Comparison of ENCODE assay signal across 27 cellular contexts in genomic region chr2:113075600-113075999, GRCh38. TPM values are rescaled to one million over a fixed set of nuclear protein-coding genes. Genes with fewer than 3 reads are reported as not detected.
A peak's percentile ranks its signal among the peaks of the same experiment; 100 is the strongest.
DNase-seq lines count a peak whose midpoint lies in the region; ATAC-seq and TF ChIP-seq lines count a peak whose summit lies in the region.
"Had no signal": no experiment of that assay in that cellular context is flagged by ENCODE, and none has a peak within 500 bp of the region (broad histone marks: within the 10 kb centered on the region; RNA-seq: fewer than 3 reads in every experiment).

No MANE protein-coding gene starts in this region.

- H3K9me3 Mint-ChIP-seq in activated CD8-positive, alpha-beta T cell treated with anti-CD3 and anti-CD28 coated beads, Interleukin-2, amount 10 ng/mL, durations not matched to agents 7 days and 5 days (ENCODE audit: insufficient read depth) = no peaks in the 10 kb centered on the region
- no peaks in the 10 kb centered on the region for H3K9me3 Mint-ChIP-seq in activated CD8-positive, alpha-beta T cell treated with anti-CD3 and anti-CD28 coated beads for 36 hours
- no peaks in the 10 kb centered on the region for H3K9me3 Mint-ChIP-seq in activated naive CD8-positive, alpha-beta T cell treated with anti-CD3 and anti-CD28 coated beads, Interleukin-2, amount 10 ng/mL, durations not matched to agents 7 days and 5 days
- H3K9me3 Mint-ChIP-seq in activated naive CD8-positive, alpha-beta T cell treated with anti-CD3 and anti-CD28 coated beads for 36 hours = no peaks in the 10 kb centered on the region
- H3K9me3 Mint-ChIP-seq: CD4-positive, alpha-beta T cell; CD8-positive, alpha-beta memory T cell had no signal

- POLR2A ChIA-PET in activated CD8-positive, alpha-beta T cell treated with anti-CD3 and anti-CD28 coated beads, Interleukin-2, amount 10 ng/mL, durations not matched to agents 7 days and 5 days (lab: Charles Lee) = interaction anchor here (1.3 kb wide), 1 partner anchor 99 kb away, joined by 3 read pairs; the partner anchor contains the start of gene PSD4
- POLR2A ChIA-PET in activated CD8-positive, alpha-beta T cell treated with anti-CD3 and anti-CD28 coated beads for 36 hours (lab: Charles Lee) = interaction anchor here (1.3 kb wide), 2 partner anchors 108 to 128 kb away, joined by 3 read pairs; no protein-coding TSS in a partner anchor
- POLR2A ChIA-PET in activated naive CD8-positive, alpha-beta T cell treated with anti-CD3 and anti-CD28 coated beads, Interleukin-2, amount 10 ng/mL, durations not matched to agents 7 days and 5 days (lab: Charles Lee) = interaction anchor here (1.1 to 1.4 kb wide), 2 partner anchors 23 to 80 kb away, joined by 3 to 4 read pairs; no protein-coding TSS in a partner anchor
- POLR2A ChIA-PET in RWPE1 (lab: Yijun Ruan, JAX; ENCODE audit: low non-redundant PET) = no interaction called here

- peaks cover 30% of the 10 kb centered on the region for H3K4me1 Mint-ChIP-seq in activated CD8-positive, alpha-beta T cell treated with anti-CD3 and anti-CD28 coated beads, Interleukin-2, amount 10 ng/mL, durations not matched to agents 7 days and 5 days (ENCODE audit: low read depth)
- peaks cover 10% of the 10 kb centered on the region for H3K4me1 Mint-ChIP-seq in activated CD8-positive, alpha-beta T cell treated with anti-CD3 and anti-CD28 coated beads for 36 hours (ENCODE audit: low read depth)
- H3K4me1 Mint-ChIP-seq in activated naive CD8-positive, alpha-beta T cell treated with anti-CD3 and anti-CD28 coated beads, Interleukin-2, amount 10 ng/mL, durations not matched to agents 7 days and 5 days = peaks cover 21% of the 10 kb centered on the region
- H3K4me1 Mint-ChIP-seq in activated naive CD8-positive, alpha-beta T cell treated with anti-CD3 and anti-CD28 coated beads for 36 hours = peaks cover 8% of the 10 kb centered on the region
- H3K4me1 Mint-ChIP-seq: B cell had no signal

- no peak for ATAC-seq in activated CD8-positive, alpha-beta T cell treated with anti-CD3 and anti-CD28 coated beads, Interleukin-2, amount 10 ng/mL, durations not matched to agents 7 days and 5 days
- no peak for ATAC-seq in activated CD8-positive, alpha-beta T cell treated with anti-CD3 and anti-CD28 coated beads for 36 hours
- no peak for ATAC-seq in activated naive CD8-positive, alpha-beta T cell treated with anti-CD3 and anti-CD28 coated beads, Interleukin-2, amount 10 ng/mL, durations not matched to agents 7 days and 5 days (ENCODE audit: low read depth)
- ATAC-seq in left colon = peak; percentile 65
- ATAC-seq: A549, GM12878 had no signal

- no peak overlapping the region for H3K27ac ChIP-seq in RWPE1
- H3K27ac ChIP-seq: 22Rv1; A549; BLaER1 treated with 17β-estradiol and CSF1 and Interleukin-3, amounts not matched to agents 10 nM and 100 nM; C4-2B had no signal

- no peaks in the 10 kb centered on the region for H3K27me3 Mint-ChIP-seq in activated CD8-positive, alpha-beta T cell treated with anti-CD3 and anti-CD28 coated beads, Interleukin-2, amount 10 ng/mL, durations not matched to agents 7 days and 5 days (ENCODE audit: low read depth)
- H3K27me3 Mint-ChIP-seq in activated CD8-positive, alpha-beta T cell treated with anti-CD3 and anti-CD28 coated beads for 36 hours = no peaks in the 10 kb centered on the region
- peaks cover 2% of the 10 kb centered on the region for H3K27me3 Mint-ChIP-seq in activated naive CD8-positive, alpha-beta T cell treated with anti-CD3 and anti-CD28 coated beads, Interleukin-2, amount 10 ng/mL, durations not matched to agents 7 days and 5 days
- H3K27me3 Mint-ChIP-seq in activated naive CD8-positive, alpha-beta T cell treated with anti-CD3 and anti-CD28 coated beads for 36 hours = no peaks in the 10 kb centered on the region
- H3K27me3 Mint-ChIP-seq: CD4-positive, alpha-beta T cell had no signal

- CTCF ChIA-PET in activated CD8-positive, alpha-beta T cell treated with anti-CD3 and anti-CD28 coated beads, Interleukin-2, amount 10 ng/mL, durations not matched to agents 7 days and 5 days (lab: Charles Lee) = interaction anchor here (0.9 to 12.0 kb wide), 14 partner anchors 9 to 315 kb away, joined by 3 to 215 read pairs (median 5); no protein-coding TSS in a partner anchor
- CTCF ChIA-PET in activated CD8-positive, alpha-beta T cell treated with anti-CD3 and anti-CD28 coated beads for 36 hours (lab: Charles Lee) = interaction anchor here (0.8 to 12.3 kb wide), 6 partner anchors 9 to 59 kb away, joined by 3 to 190 read pairs (median 4); no protein-coding TSS in a partner anchor
- CTCF ChIA-PET in RWPE1 (lab: Yijun Ruan, JAX) = no interaction called here

- TF ChIP-seq CTCF in activated CD8-positive, alpha-beta T cell treated with anti-CD3 and anti-CD28 coated beads for 36 hours (IDR thresholded peaks at IDR 0.05) = no peak
- no peak for TF ChIP-seq CTCF in RWPE1 (conservative IDR thresholded peaks at IDR 0.05; ENCODE audit: low read depth)

- no peak overlapping the region for H3K4me3 Mint-ChIP-seq in activated CD8-positive, alpha-beta T cell treated with anti-CD3 and anti-CD28 coated beads, Interleukin-2, amount 10 ng/mL, durations not matched to agents 7 days and 5 days
- H3K4me3 Mint-ChIP-seq in activated CD8-positive, alpha-beta T cell treated with anti-CD3 and anti-CD28 coated beads for 36 hours = no peak overlapping the region
- no peak overlapping the region for H3K4me3 Mint-ChIP-seq in activated naive CD8-positive, alpha-beta T cell treated with anti-CD3 and anti-CD28 coated beads, Interleukin-2, amount 10 ng/mL, durations not matched to agents 7 days and 5 days
- H3K4me3 Mint-ChIP-seq in activated naive CD8-positive, alpha-beta T cell treated with anti-CD3 and anti-CD28 coated beads for 36 hours = no peak overlapping the region
- H3K4me3 Mint-ChIP-seq: B cell; CD4-positive, alpha-beta T cell; CD8-positive, alpha-beta memory T cell had no signal

- no peaks in the 10 kb centered on the region for H3K36me3 Mint-ChIP-seq in activated CD8-positive, alpha-beta T cell treated with anti-CD3 and anti-CD28 coated beads, Interleukin-2, amount 10 ng/mL, durations not matched to agents 7 days and 5 days (ENCODE audit: low read depth)
- no peaks in the 10 kb centered on the region for H3K36me3 Mint-ChIP-seq in activated CD8-positive, alpha-beta T cell treated with anti-CD3 and anti-CD28 coated beads for 36 hours (ENCODE audit: low read depth)
- H3K36me3 Mint-ChIP-seq in activated naive CD8-positive, alpha-beta T cell treated with anti-CD3 and anti-CD28 coated beads, Interleukin-2, amount 10 ng/mL, durations not matched to agents 7 days and 5 days = no peaks in the 10 kb centered on the region
- no peaks in the 10 kb centered on the region for H3K36me3 Mint-ChIP-seq in activated naive CD8-positive, alpha-beta T cell treated with anti-CD3 and anti-CD28 coated beads for 36 hours
- H3K36me3 Mint-ChIP-seq: CD8-positive, alpha-beta memory T cell had no signal

- H3K27ac Mint-ChIP-seq in activated CD8-positive, alpha-beta T cell treated with anti-CD3 and anti-CD28 coated beads, Interleukin-2, amount 10 ng/mL, durations not matched to agents 7 days and 5 days = peak overlapping the region; percentile 76
- H3K27ac Mint-ChIP-seq in activated CD8-positive, alpha-beta T cell treated with anti-CD3 and anti-CD28 coated beads for 36 hours = no peak overlapping the region
- H3K27ac Mint-ChIP-seq in activated naive CD8-positive, alpha-beta T cell treated with anti-CD3 and anti-CD28 coated beads, Interleukin-2, amount 10 ng/mL, durations not matched to agents 7 days and 5 days = peak overlapping the region; percentile 66
- H3K27ac Mint-ChIP-seq in activated naive CD8-positive, alpha-beta T cell treated with anti-CD3 and anti-CD28 coated beads for 36 hours = no peak overlapping the region
- H3K27ac Mint-ChIP-seq: B cell; CD4-positive, alpha-beta T cell had no signal

- no peak for DNase-seq in activated CD8-positive, alpha-beta T cell treated with anti-CD3 and anti-CD28 coated beads, Interleukin-2, amount 10 ng/mL, durations not matched to agents 7 days and 5 days
- DNase-seq in activated CD8-positive, alpha-beta T cell treated with anti-CD3 and anti-CD28 coated beads for 36 hours = no peak
- DNase-seq in activated naive CD8-positive, alpha-beta T cell treated with anti-CD3 and anti-CD28 coated beads, Interleukin-2, amount 10 ng/mL, durations not matched to agents 7 days and 5 days = no peak
- DNase-seq in activated naive CD8-positive, alpha-beta T cell treated with anti-CD3 and anti-CD28 coated beads for 36 hours = no peak
- DNase-seq in left colon (no peak), NCI-H2029 treated with DMSO at 0.1 percent for 48 hours (lab: John Stamatoyannopoulos, UW) (no peak), RWPE1 (ENCODE audit: low spot score) (no peak)
- DNase-seq: AML-193; CD4-positive, alpha-beta T cell; COR-L47; DMS 273 treated with DMSO at 0.1 percent for 48 hours; DMS153; DMS53; DMS79; DND-41; EL; GDM1 had no signal

- intact Hi-C loops in activated CD8-positive, alpha-beta T cell treated with anti-CD3 and anti-CD28 coated beads for 36 hours (cut with micrococcal nuclease) = no loop called here
- intact Hi-C loops in left colon (cut with DNase I, micrococcal nuclease) = no loop called here

RNA-seq across cellular contexts. Expression of gene IL1F10, which starts 7.8 kb away (rescaled TPM):
- not detected for total RNA-seq in activated CD8-positive, alpha-beta T cell treated with anti-CD3 and anti-CD28 coated beads, Interleukin-2, amount 10 ng/mL, durations not matched to agents 7 days and 5 days
- total RNA-seq in activated CD8-positive, alpha-beta T cell treated with anti-CD3 and anti-CD28 coated beads for 36 hours = not detected
- not detected for total RNA-seq in activated naive CD8-positive, alpha-beta T cell treated with anti-CD3 and anti-CD28 coated beads, Interleukin-2, amount 10 ng/mL, durations not matched to agents 7 days and 5 days
- total RNA-seq in activated naive CD8-positive, alpha-beta T cell treated with anti-CD3 and anti-CD28 coated beads for 36 hours = not detected
- not detected for total RNA-seq in left colon
- total RNA-seq: A172; B cell; CD4-positive, alpha-beta T cell; CD8-positive, alpha-beta memory T cell; Daoy; G401; GM12878 had no signal

RNA-seq across cellular contexts. Expression of gene IL36RN, which starts 16.6 kb away (rescaled TPM):
- total RNA-seq in activated CD8-positive, alpha-beta T cell treated with anti-CD3 and anti-CD28 coated beads, Interleukin-2, amount 10 ng/mL, durations not matched to agents 7 days and 5 days = not detected
- not detected for total RNA-seq in activated CD8-positive, alpha-beta T cell treated with anti-CD3 and anti-CD28 coated beads for 36 hours
- total RNA-seq in activated naive CD8-positive, alpha-beta T cell treated with anti-CD3 and anti-CD28 coated beads, Interleukin-2, amount 10 ng/mL, durations not matched to agents 7 days and 5 days = not detected
- total RNA-seq in activated naive CD8-positive, alpha-beta T cell treated with anti-CD3 and anti-CD28 coated beads for 36 hours = not detected
- not detected for total RNA-seq in left colon
- total RNA-seq: A172; B cell; CD4-positive, alpha-beta T cell; CD8-positive, alpha-beta memory T cell; Daoy; G401; GM12878 had no signal

RNA-seq across cellular contexts. Expression of gene IL36B, which starts 22.9 kb away (rescaled TPM):
- not detected for total RNA-seq in activated CD8-positive, alpha-beta T cell treated with anti-CD3 and anti-CD28 coated beads, Interleukin-2, amount 10 ng/mL, durations not matched to agents 7 days and 5 days
- not detected for total RNA-seq in activated CD8-positive, alpha-beta T cell treated with anti-CD3 and anti-CD28 coated beads for 36 hours
- total RNA-seq in activated naive CD8-positive, alpha-beta T cell treated with anti-CD3 and anti-CD28 coated beads, Interleukin-2, amount 10 ng/mL, durations not matched to agents 7 days and 5 days = not detected
- total RNA-seq in activated naive CD8-positive, alpha-beta T cell treated with anti-CD3 and anti-CD28 coated beads for 36 hours = not detected
- total RNA-seq in left colon = not detected
- total RNA-seq: B cell; CD4-positive, alpha-beta T cell; CD8-positive, alpha-beta memory T cell; Daoy; G401; GM12878 had no signal

RNA-seq across cellular contexts. Expression of gene IL1RN, which starts 51.8 kb away (rescaled TPM):
- total RNA-seq in activated CD8-positive, alpha-beta T cell treated with anti-CD3 and anti-CD28 coated beads, Interleukin-2, amount 10 ng/mL, durations not matched to agents 7 days and 5 days = under 1 TPM in 1 of 2 experiments, not detected in 1; 0.31 TPM
- under 1 TPM; 0.50 to 0.85 TPM for total RNA-seq in activated CD8-positive, alpha-beta T cell treated with anti-CD3 and anti-CD28 coated beads for 36 hours
- total RNA-seq in activated naive CD8-positive, alpha-beta T cell treated with anti-CD3 and anti-CD28 coated beads, Interleukin-2, amount 10 ng/mL, durations not matched to agents 7 days and 5 days = 1 to 10 TPM; 2.1 to 4.0 TPM
- under 1 TPM; 0.19 to 0.30 TPM for total RNA-seq in activated naive CD8-positive, alpha-beta T cell treated with anti-CD3 and anti-CD28 coated beads for 36 hours
- 10 to 100 TPM in 1 of 2 donors, 1 to 10 TPM in 1; 2.6 to 15.7 TPM for total RNA-seq in left colon
- total RNA-seq: A172, B cell, Daoy, G401, GM12878 had no signal

Comparison
In these comparisons a context has a peak if more than half of its experiments do, and no peak if none do; other contexts are left out.
1. H3K27ac Mint-ChIP-seq: peak in activated CD8-positive, alpha-beta T cell treated with anti-CD3 and anti-CD28 coated beads, Interleukin-2, amount 10 ng/mL, durations not matched to agents 7 days and 5 days (single experiment) and activated naive CD8-positive, alpha-beta T cell treated with anti-CD3 and anti-CD28 coated beads, Interleukin-2, amount 10 ng/mL, durations not matched to agents 7 days and 5 days (single experiment); none in activated CD8-positive, alpha-beta T cell treated with anti-CD3 and anti-CD28 coated beads for 36 hours (single experiment) and activated naive CD8-positive, alpha-beta T cell treated with anti-CD3 and anti-CD28 coated beads for 36 hours (single experiment).